In genomic region chr5:160508780-160509361, GRCh38 we compare ENCODE assay signal across 8 cellular contexts.
DNase-seq lines count a peak whose midpoint lies in the region; ATAC-seq and TF ChIP-seq lines count a peak whose summit lies in the region.

No MANE protein-coding gene starts in this region.

- peak overlapping the region; percentile 44 to 69 for H3K4me3 Mint-ChIP-seq in activated T-cell treated with anti-CD3 and anti-CD28 coated beads, Interleukin-2, amount 50 U/mL, for 72 hours

- intact Hi-C loops in Panc1 (cut with micrococcal nuclease; ENCODE audit: unreplicated experiment) (loop anchor here (5.0 to 10.0 kb wide), 2 partner anchors 72 to 266 kb away; no protein-coding TSS in a partner anchor), upper lobe of right lung (cut with DNase I) (no loop called here)

- no peak overlapping the region for H3K4me2 ChIP-seq in neuronal stem cell (ENCODE audit: insufficient read depth, low read length, poor library complexity, severe bottlenecking)

- TF ChIP-seq CTCF in Panc1 (IDR thresholded peaks at IDR 0.05): peak; percentile 87
- peak; percentile 88 for TF ChIP-seq CTCF in fibroblast of mammary gland (conservative IDR thresholded peaks at IDR 0.05; ENCODE audit: control insufficient read depth, insufficient read depth, low read depth, low read length)
- TF ChIP-seq CTCF in upper lobe of right lung (IDR thresholded peaks at IDR 0.05): peak; percentile 87

- TF ChIP-seq EP300 in Ishikawa (IDR thresholded peaks at IDR 0.05; ENCODE audit: borderline replicate concordance): no peak

- no peak overlapping the region for H2BK120ac ChIP-seq in neuronal stem cell (ENCODE audit: low read depth, low read length)

- no peak overlapping the region for H2BK12ac ChIP-seq in neuronal stem cell (ENCODE audit: low read length)

- H2AK5ac ChIP-seq in neuronal stem cell (ENCODE audit: low read depth, low read length): no peak overlapping the region

- no peak overlapping the region for H2BK15ac ChIP-seq in neuronal stem cell (ENCODE audit: low read length)

- CTCF ChIA-PET in Panc1 (lab: Charles Lee): interaction anchor here (1.0 kb wide), 1 partner anchor 69 kb away, joined by 3 read pairs; no protein-coding TSS in a partner anchor

- peak overlapping the region; percentile 52 for H3K27ac Mint-ChIP-seq in activated T-cell treated with anti-CD3 and anti-CD28 coated beads, Interleukin-2, amount 50 U/mL, for 72 hours

- no peaks in the 10 kb centered on the region for H3K79me1 ChIP-seq in neuronal stem cell (ENCODE audit: low read depth, low read length)

- H3K4me1 ChIP-seq in Panc1 (ENCODE audit: control insufficient read depth, insufficient read depth, low read length): peaks cover 5% of the 10 kb centered on the region; the same call in 1 of the 2 replicates
- H3K4me1 ChIP-seq in neuronal stem cell (ENCODE audit: control insufficient read depth in 2 of 2, insufficient read depth in 1 of 2, low read depth in 1 of 2, low read length in 2 of 2): peaks cover 0 to 4% of the 10 kb centered on the region in 2 donors
- no peaks in the 10 kb centered on the region for H3K4me1 ChIP-seq in upper lobe of right lung

- no peak overlapping the region for H3K4ac ChIP-seq in neuronal stem cell (ENCODE audit: low read length)

- no TSS peak for BruUV-seq in Panc1 (replicated peaks; lab: Mats Ljungman, UMichigan)

- peak; percentile 94 for TF ChIP-seq RAD21 in Ishikawa (IDR thresholded peaks at IDR 0.05; ENCODE audit: low read depth)

- H3K23ac ChIP-seq in neuronal stem cell (ENCODE audit: low read depth, low read length, poor library complexity): no peak overlapping the region

- no CpG with 5 or more reads among the region's 9 CpGs for WGBS in neuronal stem cell (ENCODE audit: extremely low coverage in 2 of 2, insufficient read length in 2 of 2, insufficient replicate concordance in 1 of 2), 2 donors

- H3K36me3 ChIP-seq in Panc1 (ENCODE audit: control insufficient read depth, insufficient read depth, low read length): no peaks in the 10 kb centered on the region
- H3K36me3 ChIP-seq in neuronal stem cell (replicated peaks in 1 of 2; ENCODE audit: control insufficient read depth in 2 of 2, insufficient read depth in 2 of 2, low read length in 2 of 2): no peaks in the 10 kb centered on the region
- no peaks in the 10 kb centered on the region for H3K36me3 ChIP-seq in upper lobe of right lung

- no peak overlapping the region for H3K4me3 ChIP-seq in Panc1 (ENCODE audit: low read depth in 2 of 2, low read length in 2 of 2)
- no peak overlapping the region for H3K4me3 ChIP-seq in fibroblast of mammary gland (ENCODE audit: control insufficient read depth, low read depth, low read length)
- H3K4me3 ChIP-seq in neuronal stem cell (ENCODE audit: low read length in 2 of 2): no peak overlapping the region
- H3K4me3 ChIP-seq in upper lobe of right lung: no peak overlapping the region

- peak; percentile 90 for DNase-seq in G401 (ENCODE audit: low spot score)
- DNase-seq in Panc1 (ENCODE audit: low read depth, low spot score): peak; percentile 84
- peak; percentile 68 to 75 for DNase-seq in activated T-cell treated with anti-CD3 and anti-CD28 coated beads, Interleukin-2, amount 50 U/mL, for 72 hours
- peak; percentile 82 for DNase-seq in fibroblast of mammary gland (ENCODE audit: low read depth)
- peak; percentile 78 for DNase-seq in neuronal stem cell (ENCODE audit: low spot score)
- no peak for DNase-seq in upper lobe of right lung

- H3K9me3 Mint-ChIP-seq in activated T-cell treated with anti-CD3 and anti-CD28 coated beads, Interleukin-2, amount 50 U/mL, for 72 hours: no peaks in the 10 kb centered on the region

- in situ Hi-C loops in G401 (cut with HindIII; ENCODE audit: low sequenced_read_pairs) (no loop called here), Panc1 (cut with HindIII; ENCODE audit: low pct_unique_long_range_greater_than_20kb, low sequenced_read_pairs) (no loop called here)

- H4K91ac ChIP-seq in neuronal stem cell (ENCODE audit: low read depth, low read length, poor library complexity): no peak overlapping the region

- H4K8ac ChIP-seq in neuronal stem cell (ENCODE audit: low read depth, low read length): no peak overlapping the region

- H3K27me3 Mint-ChIP-seq in activated T-cell treated with anti-CD3 and anti-CD28 coated beads, Interleukin-2, amount 50 U/mL, for 72 hours (ENCODE audit: low read depth): peaks cover 2% of the 10 kb centered on the region

- no peak overlapping the region for H3K18ac ChIP-seq in neuronal stem cell (ENCODE audit: low read length)

- H3K9me3 ChIP-seq in Panc1 (ENCODE audit: control insufficient read depth, insufficient read depth, low read depth, low read length): no peaks in the 10 kb centered on the region
- peaks cover 0 to 2% of the 10 kb centered on the region in 2 donors for H3K9me3 ChIP-seq in neuronal stem cell (replicated peaks in 1 of 2; ENCODE audit: control insufficient read depth in 2 of 2, insufficient read depth in 1 of 2, low read depth in 1 of 2, low read length in 2 of 2)
- H3K9me3 ChIP-seq in upper lobe of right lung: no peaks in the 10 kb centered on the region

- H3K27ac ChIP-seq in Panc1 (ENCODE audit: low read length) (no peak overlapping the region), neuronal stem cell (replicated peaks; ENCODE audit: low read length) (no peak overlapping the region), upper lobe of right lung (no peak overlapping the region)

- H3K14ac ChIP-seq in neuronal stem cell (ENCODE audit: low read length): no peak overlapping the region

- H3K36me3 Mint-ChIP-seq in activated T-cell treated with anti-CD3 and anti-CD28 coated beads, Interleukin-2, amount 50 U/mL, for 72 hours (ENCODE audit: insufficient read depth in 2 of 2): no peaks in the 10 kb centered on the region

- peak; percentile 77 for ATAC-seq in GM21723 (IDR thresholded peaks at IDR 0.05; ENCODE audit: unreplicated experiment)
- ATAC-seq in Panc1: peak; percentile 90
- ATAC-seq in activated T-cell treated with anti-CD3 and anti-CD28 coated beads, Interleukin-2, amount 50 U/mL, for 72 hours (replicated peaks in 1 of 2): peak; percentile 63 to 68
- peak; percentile 91 for ATAC-seq in upper lobe of right lung

- no peak overlapping the region for H2BK5ac ChIP-seq in neuronal stem cell (ENCODE audit: low read length)

- no peak overlapping the region for H2AFZ ChIP-seq in neuronal stem cell (ENCODE audit: low read length)

- peaks cover 47% of the 10 kb centered on the region for H3K4me1 Mint-ChIP-seq in activated T-cell treated with anti-CD3 and anti-CD28 coated beads, Interleukin-2, amount 50 U/mL, for 72 hours (ENCODE audit: low read depth)

- POLR2A ChIA-PET in Panc1 (lab: Charles Lee): no interaction called here

- no peak overlapping the region for H3K9ac ChIP-seq in neuronal stem cell (ENCODE audit: low read depth, low read length, poor library complexity)

- H3K27me3 ChIP-seq in Panc1 (ENCODE audit: control insufficient read depth, insufficient read depth, low read length): no peaks in the 10 kb centered on the region
- H3K27me3 ChIP-seq in neuronal stem cell (ENCODE audit: control insufficient read depth in 3 of 3, insufficient read depth in 3 of 3, low read depth in 1 of 3, low read length in 3 of 3): no peaks in the 10 kb centered on the region
- H3K27me3 ChIP-seq in upper lobe of right lung: no peaks in the 10 kb centered on the region

TF ChIP-seq in Ishikawa, 13 proteins besides CTCF, POLR2A, EP300 and RAD21:
- no peak for TF ChIP-seq EGR1 (IDR thresholded peaks at IDR 0.05)
- no peak for TF ChIP-seq CREB1 (IDR thresholded peaks at IDR 0.05; ENCODE audit: low read depth)
- TF ChIP-seq REST (IDR thresholded peaks at IDR 0.05; ENCODE audit: low read depth): no peak
- no peak for TF ChIP-seq ZBTB7A (IDR thresholded peaks at IDR 0.05; ENCODE audit: low read depth)
- no peak for TF ChIP-seq TEAD4 (IDR thresholded peaks at IDR 0.05)
- TF ChIP-seq NFIC (IDR thresholded peaks at IDR 0.05): no peak
- TF ChIP-seq YY1 (IDR thresholded peaks at IDR 0.05; ENCODE audit: low read depth): no peak
- no peak for TF ChIP-seq CEBPB (IDR thresholded peaks at IDR 0.05)
- TF ChIP-seq, protein P1, sequence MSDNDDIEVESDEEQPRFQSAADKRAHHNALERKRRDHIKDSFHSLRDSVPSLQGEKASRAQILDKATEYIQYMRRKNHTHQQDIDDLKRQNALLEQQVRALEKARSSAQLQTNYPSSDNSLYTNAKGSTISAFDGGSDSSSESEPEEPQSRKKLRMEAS (IDR thresholded peaks at IDR 0.05): no peak
- TF ChIP-seq USF1 (IDR thresholded peaks at IDR 0.05): no peak
- no peak for TF ChIP-seq FOXM1 (IDR thresholded peaks at IDR 0.05; ENCODE audit: borderline replicate concordance, low read depth)
- no peak for TF ChIP-seq TAF1 (IDR thresholded peaks at IDR 0.05; ENCODE audit: low read depth)
- no peak for TF ChIP-seq TCF12 (IDR thresholded peaks at IDR 0.05; ENCODE audit: low read depth)
